ENCODE assay signal across 18 cellular contexts in genomic region chr20:13436530-13436929, GRCh38.
"Had no signal": no experiment of that assay in that cellular context is flagged by ENCODE, and none has a peak within 500 bp of the region (broad histone marks: within the 10 kb centered on the region; RNA-seq: fewer than 3 reads in every experiment).

No MANE protein-coding gene starts in this region.

- DNase-seq: activated CD4-positive, alpha-beta memory T cell treated with anti-CD3 and anti-CD28 coated beads, Interleukin-2, amount 10 ng/mL, durations not matched to agents 7 days and 5 days; activated CD4-positive, alpha-beta T cell treated with anti-CD3 and anti-CD28 coated beads for 36 hours; activated CD4-positive, alpha-beta T cell treated with anti-CD3 and anti-CD28 coated beads, Interleukin-2, amount 50 U/mL, for 1 hour; activated gamma-delta T cell; activated naive CD4-positive, alpha-beta T cell treated with anti-CD3 and anti-CD28 coated beads for 36 hours; activated T-cell treated with anti-CD3 and anti-CD28 coated beads for 4 hours; activated T-cell treated with anti-CD3 and anti-CD28 coated beads, Interleukin-2, amount 50 U/mL, for 48 hours; amygdala; NCI-H1048; NCI-H146; NCI-H187 treated with DMSO at 0.1 percent for 48 hours; NCI-H2081 treated with DMSO at 0.1 percent for 48 hours; NCI-H446; NCI-H748 treated with DMSO at 0.1 percent for 48 hours; RPMI8226; SJCRH30; SK-N-SH; T-helper 1 cell had no signal
